Comparison of ENCODE assay signal across 21 cellular contexts in the genomic region with DNA sequence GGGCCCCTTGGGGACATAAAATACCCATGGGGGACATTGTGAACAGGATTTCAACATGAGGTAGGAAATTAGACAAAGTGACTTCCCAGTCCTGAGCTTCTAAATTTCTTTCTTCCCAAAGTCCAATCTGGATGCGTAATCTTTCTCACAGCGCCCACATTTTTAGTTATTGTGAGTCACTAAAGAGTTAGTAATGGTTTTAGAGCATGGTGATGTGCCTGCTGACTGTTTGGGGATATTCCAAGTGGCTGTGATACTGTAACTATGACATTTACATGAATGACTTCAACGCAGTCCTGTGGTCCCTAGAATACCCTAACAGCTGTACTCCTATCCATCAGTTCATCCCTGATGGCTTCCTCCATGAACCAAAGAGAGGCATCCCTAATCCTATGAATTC.
DNase-seq lines count a peak whose midpoint lies in the region; ATAC-seq, FAIRE-seq and TF ChIP-seq lines count a peak whose summit lies in the region.
"Had no signal": no experiment of that assay in that cellular context is flagged by ENCODE, and none has a peak within 500 bp of the region (broad histone marks: within the 10 kb centered on the region; RNA-seq: fewer than 3 reads in every experiment).

No MANE protein-coding gene starts in this region.

- DNase-seq in EL (peak; percentile 79), M059J (ENCODE audit: low read depth) (peak; percentile 83), GM12878 (ENCODE audit: low read depth, low spot score) (no peak), osteoblast (ENCODE audit: insufficient read length, low spot score, missing footprints) (peak; percentile 77), thyroid gland (no peak), GOT3 (lab: John Stamatoyannopoulos, UW) (no peak), urothelium cell line (ENCODE audit: low spot score) (no peak)
- DNase-seq: activated CD4-positive, alpha-beta T cell treated with anti-CD3 and anti-CD28 coated beads, Interleukin-2, amount 50 U/mL, for 4 hours; activated gamma-delta T cell treated with Interleukin-2 at 50 U/mL for 16 hours; Caco-2; DND-41; NCI-H146; NCI-H2171; NCI-H526 treated with DMSO at 0.1 percent for 48 hours; posterior cingulate gyrus; SJCRH30; stimulated activated CD4-positive, alpha-beta T cell treated with anti-CD3 and anti-CD28 coated beads, Interleukin-1b, Interleukin-23, amount 100 ng/mL, for 48 hours; stimulated activated naive CD4-positive, alpha-beta T cell; tibial artery had no signal

- in situ Hi-C loops in GM12878 (cut with MboI) = no loop called here

- H4K20me1 ChIP-seq in GM12878 (ENCODE audit: control insufficient read depth, insufficient read depth) (no peaks in the 10 kb centered on the region), osteoblast (ENCODE audit: insufficient read depth, low read length) (no peaks in the 10 kb centered on the region)

- H2AFZ ChIP-seq in GM12878 (ENCODE audit: control insufficient read depth, low read depth, low read length) (no peak overlapping the region), osteoblast (ENCODE audit: low read length) (no peak overlapping the region)

- no TSS peak for BruUV-seq in GM12878 (replicated peaks; lab: Mats Ljungman, UMichigan)

- RAD21 ChIA-PET in GM12878 (lab: Charles Lee; ENCODE audit: unreplicated experiment) = no interaction called here

- peak; percentile 45 for ATAC-seq in GM12878
- ATAC-seq: esophagus mucosa had no signal

- TF ChIP-seq POLR2A in GM12878 (IDR thresholded peaks at IDR 0.05; ENCODE audit: low read depth, low read length) = no peak
- TF ChIP-seq POLR2A in thyroid gland (IDR thresholded peaks at IDR 0.05) = no peak

- H3K79me2 ChIP-seq in GM12878 (ENCODE audit: control insufficient read depth, insufficient read depth, low read length) (no peaks in the 10 kb centered on the region), osteoblast (ENCODE audit: insufficient read depth, low read length) (no peaks in the 10 kb centered on the region)

- TF ChIP-seq EP300 in GM12878 (IDR thresholded peaks at IDR 0.05; ENCODE audit: borderline replicate concordance in 1 of 2, control insufficient read depth in 1 of 2, low read depth in 2 of 2, low read length in 2 of 2) = no peak

- TF ChIP-seq RAD21 in GM12878 (IDR thresholded peaks at IDR 0.05; ENCODE audit: insufficient read depth, low read depth, low read length) = no peak

- H3K27ac ChIP-seq in GM12878 (ENCODE audit: control insufficient read depth, insufficient read depth) (no peak overlapping the region), osteoblast (ENCODE audit: low read depth, low read length) (peak overlapping the region; percentile 3), thyroid gland (no peak overlapping the region)
- H3K27ac ChIP-seq: SJCRH30, tibial artery, VCaP had no signal

- no peak for FAIRE-seq in GM12878 (lab: Jason Lieb, UNC)
- no peak for FAIRE-seq in urothelium cell line (lab: Jason Lieb, UNC)

- H3K9ac ChIP-seq in GM12878 (ENCODE audit: control insufficient read depth, insufficient read depth, low read length) = no peak overlapping the region

- H3K4me1 ChIP-seq in GM12878 (ENCODE audit: control insufficient read depth, insufficient read depth, low read length) = no peaks in the 10 kb centered on the region
- peaks cover 4% of the 10 kb centered on the region for H3K4me1 ChIP-seq in osteoblast (ENCODE audit: insufficient read depth, low read length)
- H3K4me1 ChIP-seq in thyroid gland = no peaks in the 10 kb centered on the region
- H3K4me1 ChIP-seq: Caco-2, SJCRH30, tibial artery had no signal

- H3K36me3 ChIP-seq in GM12878 (ENCODE audit: control insufficient read depth in 2 of 2, insufficient read depth in 2 of 2, low read length in 1 of 2) (no peaks in the 10 kb centered on the region), osteoblast (ENCODE audit: insufficient read depth, low read length) (no peaks in the 10 kb centered on the region), thyroid gland (no peaks in the 10 kb centered on the region)
- H3K36me3 ChIP-seq: SJCRH30, tibial artery had no signal

- 28% methylated on average over 3 of the region's 3 CpGs for WGBS in GM12878 (ENCODE audit: insufficient coverage, insufficient replicate concordance, low lambda C conversion rate, missing lambda C conversion rate)
- WGBS in thyroid gland, 2 donors = 92 to 95% methylated on average over 3 of the region's 3 CpGs

- H3K4me3 ChIP-seq in GM12878 (no peak overlapping the region), osteoblast (ENCODE audit: insufficient read depth, low read length) (no peak overlapping the region), thyroid gland (replicated peaks in 1 of 3) (no peak overlapping the region)
- H3K4me3 ChIP-seq: SJCRH30, tibial artery had no signal

- intact Hi-C loops in GM12878 (cut with micrococcal nuclease; ENCODE audit: unreplicated experiment) (no loop called here), thyroid gland (cut with DNase I) (no loop called here)

- no peaks in the 10 kb centered on the region; the same call in 2 of the 3 replicates for H3K9me3 ChIP-seq in GM12878 (replicated peaks; ENCODE audit: control insufficient read depth, insufficient read depth, low read length)
- H3K9me3 ChIP-seq in osteoblast (ENCODE audit: low read depth, low read length) = no peaks in the 10 kb centered on the region
- no peaks in the 10 kb centered on the region for H3K9me3 ChIP-seq in thyroid gland
- H3K9me3 ChIP-seq: SJCRH30 had no signal

- SMC1A ChIA-PET in GM12878 (lab: Charles Lee; ENCODE audit: uncharacterized antibody, unreplicated experiment) = no interaction called here

- TF ChIP-seq CTCF in GM12878 (IDR thresholded peaks at IDR 0.05 in 2 of 3, conservative IDR thresholded peaks at IDR 0.05 in 1 of 3; ENCODE audit: control insufficient read depth in 2 of 3, extremely low read depth in 1 of 3, insufficient read depth in 1 of 3, low read depth in 3 of 3, low read length in 3 of 3) (no peak), osteoblast (IDR thresholded peaks at IDR 0.05; ENCODE audit: extremely low read depth, low read depth, low read length) (no peak), thyroid gland (IDR thresholded peaks at IDR 0.05) (no peak)

- H3K27me3 ChIP-seq in GM12878 (replicated peaks in 1 of 2; ENCODE audit: control insufficient read depth in 2 of 2, insufficient read depth in 2 of 2, low read length in 1 of 2) (no peaks in the 10 kb centered on the region; a peak in 1 of 4 replicates), osteoblast (ENCODE audit: insufficient read depth, low read length) (no peaks in the 10 kb centered on the region), thyroid gland (no peaks in the 10 kb centered on the region)
- H3K27me3 ChIP-seq: SJCRH30 had no signal

- H3K4me2 ChIP-seq in GM12878 (ENCODE audit: control insufficient read depth, insufficient read depth) (no peak overlapping the region), osteoblast (ENCODE audit: insufficient read depth, low read length) (no peak overlapping the region)

- POLR2A ChIA-PET in GM12878 (lab: Charles Lee) = no interaction called here

- CTCF ChIA-PET in GM12878 (lab: Yijun Ruan, JAX) = interaction anchor here (0.6 to 6.1 kb wide), 3 partner anchors 159 to 587 kb away, joined by 3 to 39 read pairs (median 3); no protein-coding TSS in a partner anchor

TF ChIP-seq in GM12878, 131 proteins besides CTCF, POLR2A, EP300 and RAD21:
- TF ChIP-seq, protein P1, sequence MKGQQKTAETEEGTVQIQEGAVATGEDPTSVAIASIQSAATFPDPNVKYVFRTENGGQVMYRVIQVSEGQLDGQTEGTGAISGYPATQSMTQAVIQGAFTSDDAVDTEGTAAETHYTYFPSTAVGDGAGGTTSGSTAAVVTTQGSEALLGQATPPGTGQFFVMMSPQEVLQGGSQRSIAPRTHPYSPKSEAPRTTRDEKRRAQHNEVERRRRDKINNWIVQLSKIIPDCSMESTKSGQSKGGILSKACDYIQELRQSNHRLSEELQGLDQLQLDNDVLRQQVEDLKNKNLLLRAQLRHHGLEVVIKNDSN (IDR thresholded peaks at IDR 0.05; ENCODE audit: borderline replicate concordance, extremely low read length, insufficient read depth, low read depth, low read length) = no peak
- TF ChIP-seq SP1 (IDR thresholded peaks at IDR 0.05; ENCODE audit: low read depth, low read length) = no peak

Comparison
In these comparisons a context has a peak if more than half of its experiments do, and no peak if none do; other contexts are left out.
1. DNase-seq: peak in EL (single experiment), M059J (single experiment) and osteoblast (single experiment); none in GM12878 (single experiment), thyroid gland (0 of 2), GOT3 (single experiment) and urothelium cell line (single experiment).